In the genomic region with DNA sequence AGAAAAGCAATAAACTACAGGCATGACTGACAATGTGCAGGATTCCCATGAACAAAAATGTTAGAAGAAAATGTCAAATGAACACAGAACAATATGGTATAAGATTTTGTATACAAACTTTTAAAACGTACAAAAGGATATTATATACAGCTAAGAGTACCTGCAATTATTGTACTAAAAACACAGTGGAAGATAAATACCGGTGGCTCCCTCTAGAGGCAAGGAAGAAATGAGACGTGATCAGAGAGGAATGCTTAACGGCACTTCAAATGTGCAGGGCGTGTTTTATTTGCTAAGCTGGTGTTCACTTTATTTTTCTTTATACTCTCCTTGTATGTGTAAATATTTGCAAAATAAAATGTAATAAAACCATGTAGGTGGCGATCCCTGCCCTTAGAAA, we compare ENCODE assay signal across 8 cellular contexts.
DNase-seq lines count a peak whose midpoint lies in the region; ATAC-seq and TF ChIP-seq lines count a peak whose summit lies in the region.

No MANE protein-coding gene starts in this region.

- no peak overlapping the region for H3K4me3 Mint-ChIP-seq in GM23338
- no peak overlapping the region for H3K4me3 Mint-ChIP-seq in activated T-cell treated with anti-CD3 and anti-CD28 coated beads, Interleukin-2, amount 50 U/mL, for 4 hours

- H3K4me3 ChIP-seq in GM23338: no peak overlapping the region

- peaks cover 4% of the 10 kb centered on the region; the same call in 2 of the 3 replicates for H3K4me1 Mint-ChIP-seq in GM23338
- H3K4me1 Mint-ChIP-seq in activated T-cell treated with anti-CD3 and anti-CD28 coated beads, Interleukin-2, amount 50 U/mL, for 4 hours (ENCODE audit: low read depth): peaks cover 27% of the 10 kb centered on the region

- H3K36me3 ChIP-seq in GM23338 (ENCODE audit: insufficient read depth): no peaks in the 10 kb centered on the region

- no peaks in the 10 kb centered on the region for H3K79me2 ChIP-seq in GM23338 (replicated peaks; ENCODE audit: insufficient read depth)

- H3F3A ChIP-seq in GM23338 (replicated peaks; ENCODE audit: low read depth): no peaks in the 10 kb centered on the region

- no peak overlapping the region for H3K27ac Mint-ChIP-seq in GM23338

- ATAC-seq in GM23338 (no peak; the same call in 2 of the 3 replicates), HG03045 (IDR thresholded peaks at IDR 0.05; ENCODE audit: unreplicated experiment) (no peak)
- peak; percentile 69 to 71 for ATAC-seq in activated T-cell treated with anti-CD3 and anti-CD28 coated beads, Interleukin-2, amount 50 U/mL, for 4 hours

- H4K20me1 ChIP-seq in GM23338 (replicated peaks; ENCODE audit: insufficient read depth): no peaks in the 10 kb centered on the region

- H3K27ac ChIP-seq in GM23338 (ENCODE audit: low read depth): no peak overlapping the region

- DNase-seq in DMS 273 treated with DMSO at 0.1 percent for 48 hours (lab: John Stamatoyannopoulos, UW) (peak; percentile 3), GM23338 (ENCODE audit: low spot score) (peak; percentile 76), NCI-H69 (lab: John Stamatoyannopoulos, UW) (peak; percentile 70), foreskin melanocyte (peak; percentile 11), smooth muscle cell of the brain vasculature (ENCODE audit: low read depth, low spot score) (peak; percentile 20), hypothalamus (lab: John Stamatoyannopoulos, UW) (no peak)
- DNase-seq in activated T-cell treated with anti-CD3 and anti-CD28 coated beads, Interleukin-2, amount 50 U/mL, for 4 hours: peak; percentile 31

- H3K4me1 ChIP-seq in GM23338 (ENCODE audit: insufficient read depth): no peaks in the 10 kb centered on the region

- H3K27me3 ChIP-seq in GM23338 (ENCODE audit: insufficient read depth): no peaks in the 10 kb centered on the region

- H3K36me3 Mint-ChIP-seq in GM23338 (ENCODE audit: low read depth): no peaks in the 10 kb centered on the region
- H3K36me3 Mint-ChIP-seq in activated T-cell treated with anti-CD3 and anti-CD28 coated beads, Interleukin-2, amount 50 U/mL, for 4 hours (ENCODE audit: insufficient read depth): no peaks in the 10 kb centered on the region

- TF ChIP-seq CTCF in GM23338 (conservative IDR thresholded peaks at IDR 0.05; ENCODE audit: low read depth in 2 of 2): peak; percentile 72 to 94

- H3K4me2 ChIP-seq in GM23338: no peak overlapping the region

- H2AFZ ChIP-seq in GM23338: no peak overlapping the region

- no peaks in the 10 kb centered on the region; the same call in 2 of the 3 replicates for H3K9me3 Mint-ChIP-seq in GM23338
- no peaks in the 10 kb centered on the region for H3K9me3 Mint-ChIP-seq in activated T-cell treated with anti-CD3 and anti-CD28 coated beads, Interleukin-2, amount 50 U/mL, for 4 hours

- no peaks in the 10 kb centered on the region for H3K9me2 ChIP-seq in GM23338 (ENCODE audit: insufficient read depth)

- H3K27me3 Mint-ChIP-seq in GM23338 (ENCODE audit: insufficient read depth, low read depth, poor library complexity): peaks cover 2% of the 10 kb centered on the region
- H3K27me3 Mint-ChIP-seq in activated T-cell treated with anti-CD3 and anti-CD28 coated beads, Interleukin-2, amount 50 U/mL, for 4 hours (ENCODE audit: low read depth): no peaks in the 10 kb centered on the region

TF ChIP-seq in GM23338, 12 proteins besides CTCF, POLR2A, EP300 and RAD21 (continues in another document):
- TF ChIP-seq, protein P1, sequence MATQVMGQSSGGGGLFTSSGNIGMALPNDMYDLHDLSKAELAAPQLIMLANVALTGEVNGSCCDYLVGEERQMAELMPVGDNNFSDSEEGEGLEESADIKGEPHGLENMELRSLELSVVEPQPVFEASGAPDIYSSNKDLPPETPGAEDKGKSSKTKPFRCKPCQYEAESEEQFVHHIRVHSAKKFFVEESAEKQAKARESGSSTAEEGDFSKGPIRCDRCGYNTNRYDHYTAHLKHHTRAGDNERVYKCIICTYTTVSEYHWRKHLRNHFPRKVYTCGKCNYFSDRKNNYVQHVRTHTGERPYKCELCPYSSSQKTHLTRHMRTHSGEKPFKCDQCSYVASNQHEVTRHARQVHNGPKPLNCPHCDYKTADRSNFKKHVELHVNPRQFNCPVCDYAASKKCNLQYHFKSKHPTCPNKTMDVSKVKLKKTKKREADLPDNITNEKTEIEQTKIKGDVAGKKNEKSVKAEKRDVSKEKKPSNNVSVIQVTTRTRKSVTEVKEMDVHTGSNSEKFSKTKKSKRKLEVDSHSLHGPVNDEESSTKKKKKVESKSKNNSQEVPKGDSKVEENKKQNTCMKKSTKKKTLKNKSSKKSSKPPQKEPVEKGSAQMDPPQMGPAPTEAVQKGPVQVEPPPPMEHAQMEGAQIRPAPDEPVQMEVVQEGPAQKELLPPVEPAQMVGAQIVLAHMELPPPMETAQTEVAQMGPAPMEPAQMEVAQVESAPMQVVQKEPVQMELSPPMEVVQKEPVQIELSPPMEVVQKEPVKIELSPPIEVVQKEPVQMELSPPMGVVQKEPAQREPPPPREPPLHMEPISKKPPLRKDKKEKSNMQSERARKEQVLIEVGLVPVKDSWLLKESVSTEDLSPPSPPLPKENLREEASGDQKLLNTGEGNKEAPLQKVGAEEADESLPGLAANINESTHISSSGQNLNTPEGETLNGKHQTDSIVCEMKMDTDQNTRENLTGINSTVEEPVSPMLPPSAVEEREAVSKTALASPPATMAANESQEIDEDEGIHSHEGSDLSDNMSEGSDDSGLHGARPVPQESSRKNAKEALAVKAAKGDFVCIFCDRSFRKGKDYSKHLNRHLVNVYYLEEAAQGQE (IDR thresholded peaks at IDR 0.05; ENCODE audit: unreplicated experiment): no peak
- TF ChIP-seq CREB1 (CRISPR knock-in tag; IDR thresholded peaks at IDR 0.05; ENCODE audit: low read depth) (no peak), POLR2AphosphoS5 (IDR thresholded peaks at IDR 0.05; ENCODE audit: low read depth) (no peak), STAT1 (IDR thresholded peaks at IDR 0.05; ENCODE audit: unreplicated experiment) (no peak), ZNF331 (CRISPR knock-in tag; IDR thresholded peaks at IDR 0.05; ENCODE audit: low read depth) (no peak), NANOG (IDR thresholded peaks at IDR 0.05; ENCODE audit: borderline replicate concordance) (no peak)
- TF ChIP-seq, protein P2, sequence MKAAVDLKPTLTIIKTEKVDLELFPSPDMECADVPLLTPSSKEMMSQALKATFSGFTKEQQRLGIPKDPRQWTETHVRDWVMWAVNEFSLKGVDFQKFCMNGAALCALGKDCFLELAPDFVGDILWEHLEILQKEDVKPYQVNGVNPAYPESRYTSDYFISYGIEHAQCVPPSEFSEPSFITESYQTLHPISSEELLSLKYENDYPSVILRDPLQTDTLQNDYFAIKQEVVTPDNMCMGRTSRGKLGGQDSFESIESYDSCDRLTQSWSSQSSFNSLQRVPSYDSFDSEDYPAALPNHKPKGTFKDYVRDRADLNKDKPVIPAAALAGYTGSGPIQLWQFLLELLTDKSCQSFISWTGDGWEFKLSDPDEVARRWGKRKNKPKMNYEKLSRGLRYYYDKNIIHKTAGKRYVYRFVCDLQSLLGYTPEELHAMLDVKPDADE (IDR thresholded peaks at IDR 0.05): no peak

Comparison
In these comparisons a context has a peak if more than half of its experiments do, and no peak if none do; other contexts are left out.
1. DNase-seq: peak in DMS 273 treated with DMSO at 0.1 percent for 48 hours (single experiment), GM23338 (single experiment), NCI-H69 (single experiment), activated T-cell treated with anti-CD3 and anti-CD28 coated beads, Interleukin-2, amount 50 U/mL, for 4 hours (single experiment), foreskin melanocyte (single experiment) and smooth muscle cell of the brain vasculature (single experiment); none in hypothalamus (0 of 51).
2. ATAC-seq: peak in activated T-cell treated with anti-CD3 and anti-CD28 coated beads, Interleukin-2, amount 50 U/mL, for 4 hours (2 of 2); none in GM23338 (single experiment) and HG03045 (single experiment).